Comparison of ENCODE assay signal across 19 cellular contexts in genomic region chr12:32822344-32822743, GRCh38.
A peak's percentile ranks its signal among the peaks of the same experiment; 100 is the strongest.
DNase-seq lines count a peak whose midpoint lies in the region; ATAC-seq and TF ChIP-seq lines count a peak whose summit lies in the region.
"Had no signal": no experiment of that assay in that cellular context is flagged by ENCODE, and none has a peak within 500 bp of the region (broad histone marks: within the 10 kb centered on the region; RNA-seq: fewer than 3 reads in every experiment).

No MANE protein-coding gene starts in this region.

- peak overlapping the region; percentile 63 for H3K4me3 ChIP-seq in left ventricle myocardium inferior
- H3K4me3 ChIP-seq: A549, SJSA1 had no signal

- peak overlapping the region; percentile 82 for H3K27ac Mint-ChIP-seq in mesothelial cell of epicardium
- H3K27ac Mint-ChIP-seq: CD8-positive, alpha-beta memory T cell had no signal

- H3K4me1 Mint-ChIP-seq in mesothelial cell of epicardium, result peaks cover 21% of the 10 kb centered on the region
- H3K4me1 Mint-ChIP-seq: CD8-positive, alpha-beta memory T cell had no signal

- peak overlapping the region; percentile 85 for H3K27ac ChIP-seq in left ventricle myocardium inferior (replicated peaks)
- no peak overlapping the region for H3K27ac ChIP-seq in VCaP
- H3K27ac ChIP-seq: A549, RWPE1, SJSA1 had no signal

- no peak for ATAC-seq in left cardiac atrium
- ATAC-seq: A549, HCT116 had no signal

- H3K4me1 ChIP-seq in left ventricle myocardium inferior, result peaks cover 54% of the 10 kb centered on the region
- H3K4me1 ChIP-seq: A549 had no signal

- no peak overlapping the region for H3K4me3 Mint-ChIP-seq in mesothelial cell of epicardium
- H3K4me3 Mint-ChIP-seq: CD8-positive, alpha-beta memory T cell had no signal

- no peaks in the 10 kb centered on the region for H3K27me3 ChIP-seq in left ventricle myocardium inferior (ENCODE audit: low read depth)
- H3K27me3 ChIP-seq: SJSA1 had no signal

- intact Hi-C loops in left ventricle myocardium inferior (cut with micrococcal nuclease), result no loop called here
- intact Hi-C loops in left cardiac atrium (cut with DNase I), result loop anchor here in 1 of 2 donors (10.0 kb wide), 1 partner anchor 52 kb away; no protein-coding TSS in a partner anchor

- DNase-seq in left ventricle myocardium inferior (no peak), left cardiac atrium (no peak), mesothelial cell of epicardium (ENCODE audit: low spot score in 2 of 2, unreplicated experiment in 2 of 2) (no peak), activated gamma-delta T cell (lab: John Stamatoyannopoulos, UW) (no peak), GM03348 (ENCODE audit: low spot score) (no peak), NCI-H446 (lab: John Stamatoyannopoulos, UW) (no peak)
- DNase-seq: CD8-positive, alpha-beta memory T cell; DMS79; GOT3; Kasumi-1; NCI-H1105 treated with DMSO at 0.1 percent for 48 hours; NCI-H1694; NCI-H2081 treated with DMSO at 0.1 percent for 48 hours; NCI-H748 treated with DMSO at 0.1 percent for 48 hours had no signal

- H3K9me3 Mint-ChIP-seq in mesothelial cell of epicardium, result no peaks in the 10 kb centered on the region

- no peaks in the 10 kb centered on the region for H3K9me3 ChIP-seq in left ventricle myocardium inferior (replicated peaks)
- H3K9me3 ChIP-seq: A549, SJSA1 had no signal

- TF ChIP-seq CTCF in left ventricle myocardium inferior (IDR thresholded peaks at IDR 0.05; ENCODE audit: borderline replicate concordance) (no peak), VCaP (conservative IDR thresholded peaks at IDR 0.05) (peak; percentile 32; the same call in 1 of the 2 replicates), mesothelial cell of epicardium (IDR thresholded peaks at IDR 0.05; ENCODE audit: unreplicated experiment) (no peak)

- H3K36me3 ChIP-seq in left ventricle myocardium inferior, result peaks cover 27% of the 10 kb centered on the region

- no peaks in the 10 kb centered on the region for H3K27me3 Mint-ChIP-seq in mesothelial cell of epicardium (ENCODE audit: low read depth)

- peaks cover 33% of the 10 kb centered on the region for H3K36me3 Mint-ChIP-seq in mesothelial cell of epicardium
- H3K36me3 Mint-ChIP-seq: CD8-positive, alpha-beta memory T cell had no signal
